Comparison of ENCODE assay signal across 10 cellular contexts in the genomic region with DNA sequence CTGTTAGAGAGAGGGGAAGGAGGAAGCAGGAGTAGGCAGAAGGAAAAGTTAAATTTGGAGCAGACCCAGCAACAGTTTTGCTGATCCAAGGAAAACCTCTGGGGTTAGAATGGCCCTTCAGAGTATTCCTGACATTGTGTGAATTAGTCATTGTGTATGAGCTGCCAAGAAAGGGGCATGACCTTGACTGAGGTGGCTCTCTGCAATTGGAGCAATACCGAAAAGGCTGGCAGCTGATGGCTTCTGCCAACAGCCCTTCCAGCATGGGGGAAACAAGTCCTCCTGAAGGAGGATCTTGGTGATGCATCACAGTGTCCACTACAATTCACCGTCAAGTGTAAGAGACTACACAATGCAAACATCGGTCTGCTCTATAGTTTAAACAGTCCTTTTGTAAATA. TPM values are rescaled to one million over a fixed set of nuclear protein-coding genes. Genes with fewer than 3 reads are reported as not detected.
DNase-seq lines count a peak whose midpoint lies in the region; ATAC-seq, FAIRE-seq and TF ChIP-seq lines count a peak whose summit lies in the region.
"Had no signal": no experiment of that assay in that cellular context is flagged by ENCODE, and none has a peak within 500 bp of the region (broad histone marks: within the 10 kb centered on the region; RNA-seq: fewer than 3 reads in every experiment).

No MANE protein-coding gene starts in this region.

- no peak for FAIRE-seq in HTR-8/SVneo (lab: Jason Lieb, UNC)

- H3K9me3 Mint-ChIP-seq in osteocyte (ENCODE audit: unreplicated experiment): no peaks in the 10 kb centered on the region
- H3K9me3 Mint-ChIP-seq: CD8-positive, alpha-beta memory T cell had no signal

- H3K4me3 Mint-ChIP-seq in osteocyte (ENCODE audit: unreplicated experiment): no peak overlapping the region

- H3K27me3 Mint-ChIP-seq in osteocyte (ENCODE audit: unreplicated experiment): peaks cover 7% of the 10 kb centered on the region

- no peak overlapping the region for H3K27ac Mint-ChIP-seq in osteocyte (ENCODE audit: unreplicated experiment)
- H3K27ac Mint-ChIP-seq: CD8-positive, alpha-beta memory T cell had no signal

- DNase-seq in AG08395 (ENCODE audit: low spot score) (peak; percentile 41), HTR-8/SVneo (ENCODE audit: insufficient read length, low spot score) (peak; percentile 21), amniotic epithelial cell (ENCODE audit: low read depth) (peak; percentile 35), iris pigment epithelial cell (ENCODE audit: low read depth) (peak; percentile 47), osteocyte (ENCODE audit: extremely low spot score, unreplicated experiment) (no peak), ureter (ENCODE audit: low spot score) (no peak)
- DNase-seq: CD8-positive, alpha-beta memory T cell; NCI-H1930 had no signal

- H3K36me3 Mint-ChIP-seq in osteocyte (ENCODE audit: unreplicated experiment): no peaks in the 10 kb centered on the region
- H3K36me3 Mint-ChIP-seq: CD8-positive, alpha-beta memory T cell had no signal

- H3K4me1 Mint-ChIP-seq in osteocyte (ENCODE audit: unreplicated experiment): peaks cover 7% of the 10 kb centered on the region

- no peak for ATAC-seq in GM21390 (IDR thresholded peaks at IDR 0.05; ENCODE audit: unreplicated experiment)
- no peak for ATAC-seq in GM18498 (IDR thresholded peaks at IDR 0.05; ENCODE audit: unreplicated experiment)

- no peak for TF ChIP-seq CTCF in osteocyte (IDR thresholded peaks at IDR 0.05)

RNA-seq across cellular contexts. Expression of a gene that starts 20.6 kb away (rescaled TPM):
- 41.5 and 42.7 TPM in 2 replicates for total RNA-seq in osteocyte
- 59.4 TPM for total RNA-seq in ureter

Comparison
In these comparisons a context has a peak if more than half of its experiments do, and no peak if none do; other contexts are left out.
1. DNase-seq: peak in AG08395 (single experiment), HTR-8/SVneo (single experiment), amniotic epithelial cell (single experiment) and iris pigment epithelial cell (single experiment); none in osteocyte (single experiment) and ureter (single experiment).